Comparison of ENCODE assay signal across 21 cellular contexts in the genomic region with DNA sequence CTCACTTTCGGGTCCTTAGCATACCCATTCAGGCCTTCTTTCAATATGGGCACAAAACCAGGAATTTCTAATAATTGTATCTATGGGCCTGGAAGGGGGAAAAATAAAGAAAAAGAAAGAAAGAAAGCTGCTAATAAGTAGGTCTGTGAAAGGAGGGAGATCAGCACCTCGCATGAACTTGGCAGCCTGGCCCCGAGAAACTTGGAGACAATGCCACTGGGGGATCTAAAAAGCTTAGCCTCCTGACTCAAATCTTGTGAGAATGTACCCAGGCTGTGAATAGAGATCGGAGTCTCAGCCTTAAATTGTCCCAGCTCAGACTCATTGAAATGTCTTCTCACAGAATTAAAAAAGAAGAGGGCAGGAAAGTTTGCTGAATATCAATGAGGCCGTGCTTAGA.
DNase-seq lines count a peak whose midpoint lies in the region; ATAC-seq, FAIRE-seq and TF ChIP-seq lines count a peak whose summit lies in the region.
"Had no signal": no experiment of that assay in that cellular context is flagged by ENCODE, and none has a peak within 500 bp of the region (broad histone marks: within the 10 kb centered on the region; RNA-seq: fewer than 3 reads in every experiment).

No MANE protein-coding gene starts in this region.

- no peak overlapping the region for H2AFZ ChIP-seq in Karpas-422 (ENCODE audit: low read length)

- H3K4me1 ChIP-seq in Karpas-422 (ENCODE audit: low read length): peaks cover 100% of the 10 kb centered on the region
- H3K4me1 ChIP-seq: HAP-1 had no signal

- peak overlapping the region; percentile 84 to 95 (median 86) for H3K27ac Mint-ChIP-seq in brain
- H3K27ac Mint-ChIP-seq in nephron: peak overlapping the region; percentile 44 to 73 (median 65)
- H3K27ac Mint-ChIP-seq: B cell; CD8-positive, alpha-beta T cell had no signal

- no peak for DNase-seq in Karpas-422
- peak; percentile 68 for DNase-seq in putamen (ENCODE audit: low spot score)
- no peak for DNase-seq in RCC 7860 (ENCODE audit: low spot score)
- no peak for DNase-seq in NCI-H524 treated with DMSO at 0.1 percent for 48 hours (lab: John Stamatoyannopoulos, UW)
- DNase-seq: 8988T; Calu3; CD8-positive, alpha-beta T cell; DND-41; EL; IMR-90 had no signal

- H3K36me3 Mint-ChIP-seq in brain (no peaks in the 10 kb centered on the region), nephron (ENCODE audit: low read depth) (no peaks in the 10 kb centered on the region)
- H3K36me3 Mint-ChIP-seq: CD8-positive, alpha-beta T cell had no signal

- H3K9me3 ChIP-seq in Karpas-422 (ENCODE audit: low read length): no peaks in the 10 kb centered on the region
- H3K9me3 ChIP-seq: BLaER1 treated with 17β-estradiol and CSF1 and Interleukin-3, amounts not matched to agents 10 nM and 100 nM; HAP-1 had no signal

- H4K20me1 ChIP-seq in Karpas-422 (ENCODE audit: insufficient read depth, low read depth, low read length): no peaks in the 10 kb centered on the region
- H4K20me1 ChIP-seq: BLaER1 treated with 17β-estradiol and CSF1 and Interleukin-3, amounts not matched to agents 10 nM and 100 nM had no signal

- H3K4me1 Mint-ChIP-seq in brain: peaks cover 90% of the 10 kb centered on the region
- peaks cover 75% of the 10 kb centered on the region for H3K4me1 Mint-ChIP-seq in nephron
- H3K4me1 Mint-ChIP-seq: B cell had no signal

- ATAC-seq in HG02885 (IDR thresholded peaks at IDR 0.05; ENCODE audit: poor library complexity, unreplicated experiment) (no peak), HG03460 (IDR thresholded peaks at IDR 0.05; ENCODE audit: unreplicated experiment) (no peak)
- ATAC-seq: CD8-positive, alpha-beta T cell had no signal

- H3K27me3 ChIP-seq in Karpas-422 (ENCODE audit: low read length): no peaks in the 10 kb centered on the region
- H3K27me3 ChIP-seq: BLaER1 treated with 17β-estradiol and CSF1 and Interleukin-3, amounts not matched to agents 10 nM and 100 nM had no signal

- H3K36me3 ChIP-seq in Karpas-422 (ENCODE audit: insufficient read depth, low read length): no peaks in the 10 kb centered on the region
- H3K36me3 ChIP-seq: BLaER1 treated with 17β-estradiol and CSF1 and Interleukin-3, amounts not matched to agents 10 nM and 100 nM; HAP-1 had no signal

- H3K27me3 Mint-ChIP-seq in brain (no peaks in the 10 kb centered on the region), nephron (ENCODE audit: low read depth) (peaks cover 3% of the 10 kb centered on the region)

- H3K9me3 Mint-ChIP-seq in brain (no peaks in the 10 kb centered on the region), nephron (no peaks in the 10 kb centered on the region)
- H3K9me3 Mint-ChIP-seq: CD8-positive, alpha-beta T cell had no signal

- TF ChIP-seq CTCF in brain (conservative IDR thresholded peaks at IDR 0.05) (no peak), nephron (IDR thresholded peaks at IDR 0.05; ENCODE audit: unreplicated experiment in 3 of 3) (no peak)

- peak overlapping the region; percentile 78 for H3K4me2 ChIP-seq in Karpas-422 (ENCODE audit: low read depth, low read length, poor library complexity, severe bottlenecking)
- H3K4me2 ChIP-seq: BLaER1 treated with 17β-estradiol and CSF1 and Interleukin-3, amounts not matched to agents 10 nM and 100 nM had no signal

- no peaks in the 10 kb centered on the region for H3K9me2 ChIP-seq in Karpas-422 (replicated peaks; ENCODE audit: insufficient read depth, low read length)

- no peak for FAIRE-seq in RCC 7860 (lab: Jason Lieb, UNC)
- FAIRE-seq: GM12891, GM19239, H1, HTR-8/SVneo had no signal

- peak overlapping the region; percentile 99 for H3K27ac ChIP-seq in Karpas-422 (ENCODE audit: low read length)
- H3K27ac ChIP-seq: BLaER1 treated with 17β-estradiol and CSF1 and Interleukin-3, amounts not matched to agents 10 nM and 100 nM had no signal

- 0 out of 2 replicates have a peak overlapping the region, but pooled peaks have one; percentile 43 for H3K9ac ChIP-seq in Karpas-422 (ENCODE audit: low read length)
- H3K9ac ChIP-seq: BLaER1 treated with 17β-estradiol and CSF1 and Interleukin-3, amounts not matched to agents 10 nM and 100 nM had no signal

- no peak overlapping the region for H3K4me3 ChIP-seq in Karpas-422 (ENCODE audit: low read length)
- H3K4me3 ChIP-seq: BLaER1 treated with 17β-estradiol and CSF1 and Interleukin-3, amounts not matched to agents 10 nM and 100 nM; HAP-1 had no signal

- 0 out of 2 replicates have a peak, but pooled peaks cover 3% of the 10 kb centered on the region for H3K79me2 ChIP-seq in Karpas-422 (ENCODE audit: low read length)

- H3K4me3 Mint-ChIP-seq in brain: peak overlapping the region; percentile 1 to 51 (median 23)
- no peak overlapping the region for H3K4me3 Mint-ChIP-seq in nephron
- H3K4me3 Mint-ChIP-seq: B cell; CD8-positive, alpha-beta T cell had no signal

Comparison
In these comparisons a context has a peak if more than half of its experiments do, and no peak if none do; other contexts are left out.
1. H3K4me3 Mint-ChIP-seq: peak in brain (5 of 5); none in nephron (0 of 3).